Comparison of ENCODE assay signal across 9 cellular contexts in genomic region chr21:46668381-46668780, GRCh38. TPM values are rescaled to one million over a fixed set of nuclear protein-coding genes. Genes with fewer than 3 reads are reported as not detected.
DNase-seq lines count a peak whose midpoint lies in the region; ATAC-seq and TF ChIP-seq lines count a peak whose summit lies in the region.
"Had no signal": no experiment of that assay in that cellular context is flagged by ENCODE, and none has a peak within 500 bp of the region (broad histone marks: within the 10 kb centered on the region; RNA-seq: fewer than 3 reads in every experiment).

No MANE protein-coding gene starts in this region.

- no peak for TF ChIP-seq CTCF in activated CD8-positive, alpha-beta T cell treated with anti-CD3 and anti-CD28 coated beads for 36 hours (IDR thresholded peaks at IDR 0.05)
- TF ChIP-seq CTCF in foreskin fibroblast (IDR thresholded peaks at IDR 0.05; ENCODE audit: low read depth, low read length) (no peak), left lung (IDR thresholded peaks at IDR 0.05) (no peak)

- peaks cover 9 to 43% of the 10 kb centered on the region in 2 donors for H3K27me3 ChIP-seq in left lung

- no peaks in the 10 kb centered on the region for H3K9me3 ChIP-seq in left lung

- H3K27me3 Mint-ChIP-seq in activated T-cell treated with anti-CD3 and anti-CD28 coated beads, Interleukin-2, amount 50 U/mL, for 4 hours (ENCODE audit: low read depth), result peaks cover 6% of the 10 kb centered on the region
- no peaks in the 10 kb centered on the region for H3K27me3 Mint-ChIP-seq in activated CD8-positive, alpha-beta T cell treated with anti-CD3 and anti-CD28 coated beads for 36 hours
- peaks cover 21 to 48% of the 10 kb centered on the region in 2 donors for H3K27me3 Mint-ChIP-seq in stimulated activated naive B cell treated with anti-CD40 and anti-IgM and Interleukin-4, amounts not matched to agents 10 μg/mL and 1 μg/mL and 100 μg/mL, for 72 hours

- peaks cover 10% of the 10 kb centered on the region for H3K36me3 Mint-ChIP-seq in activated T-cell treated with anti-CD3 and anti-CD28 coated beads, Interleukin-2, amount 50 U/mL, for 4 hours (ENCODE audit: insufficient read depth)
- peaks cover 6% of the 10 kb centered on the region for H3K36me3 Mint-ChIP-seq in activated CD8-positive, alpha-beta T cell treated with anti-CD3 and anti-CD28 coated beads for 36 hours (ENCODE audit: low read depth)
- peaks cover 16 to 19% of the 10 kb centered on the region in 2 donors for H3K36me3 Mint-ChIP-seq in stimulated activated naive B cell treated with anti-CD40 and anti-IgM and Interleukin-4, amounts not matched to agents 10 μg/mL and 1 μg/mL and 100 μg/mL, for 72 hours

- POLR2A ChIA-PET in activated CD8-positive, alpha-beta T cell treated with anti-CD3 and anti-CD28 coated beads for 36 hours (lab: Charles Lee), result no interaction called here

- ATAC-seq in activated T-cell treated with anti-CD3 and anti-CD28 coated beads, Interleukin-2, amount 50 U/mL, for 4 hours, result no peak
- ATAC-seq in activated CD8-positive, alpha-beta T cell treated with anti-CD3 and anti-CD28 coated beads for 36 hours, result no peak
- ATAC-seq in stimulated activated naive B cell treated with anti-CD40 and anti-IgM and Interleukin-4, amounts not matched to agents 10 μg/mL and 1 μg/mL and 100 μg/mL, for 72 hours (replicated peaks), result no peak
- no peak for ATAC-seq in GM19351 (IDR thresholded peaks at IDR 0.05; ENCODE audit: unreplicated experiment)
- ATAC-seq in left lung, result no peak

- H3K4me3 ChIP-seq in foreskin fibroblast (ENCODE audit: low read depth in 1 of 2, low read length in 2 of 2) (peak overlapping the region; percentile 49 to 58), left lung (peak overlapping the region in 1 of 2 donors; percentile 41)

- no peak overlapping the region for H3K27ac ChIP-seq in left lung

- H3K4me1 ChIP-seq in left lung, result peaks cover 0 to 18% of the 10 kb centered on the region in 2 donors

- CTCF ChIA-PET in activated CD8-positive, alpha-beta T cell treated with anti-CD3 and anti-CD28 coated beads for 36 hours (lab: Charles Lee), result no interaction called here

- H3K4me3 Mint-ChIP-seq in activated T-cell treated with anti-CD3 and anti-CD28 coated beads, Interleukin-2, amount 50 U/mL, for 4 hours, result peak overlapping the region; percentile 77
- peak overlapping the region; percentile 80 for H3K4me3 Mint-ChIP-seq in activated CD8-positive, alpha-beta T cell treated with anti-CD3 and anti-CD28 coated beads for 36 hours
- peak overlapping the region; percentile 77 for H3K4me3 Mint-ChIP-seq in stimulated activated naive B cell treated with anti-CD40 and anti-IgM and Interleukin-4, amounts not matched to agents 10 μg/mL and 1 μg/mL and 100 μg/mL, for 72 hours

- H3K36me3 ChIP-seq in left lung, result peaks cover 0 to 24% of the 10 kb centered on the region in 2 donors

- H3K4me1 Mint-ChIP-seq in activated T-cell treated with anti-CD3 and anti-CD28 coated beads, Interleukin-2, amount 50 U/mL, for 4 hours (ENCODE audit: low read depth), result peaks cover 6% of the 10 kb centered on the region
- H3K4me1 Mint-ChIP-seq in activated CD8-positive, alpha-beta T cell treated with anti-CD3 and anti-CD28 coated beads for 36 hours (ENCODE audit: low read depth), result peaks cover 11% of the 10 kb centered on the region
- peaks cover 2 to 12% of the 10 kb centered on the region in 2 donors for H3K4me1 Mint-ChIP-seq in stimulated activated naive B cell treated with anti-CD40 and anti-IgM and Interleukin-4, amounts not matched to agents 10 μg/mL and 1 μg/mL and 100 μg/mL, for 72 hours

- intact Hi-C loops in activated CD8-positive, alpha-beta T cell treated with anti-CD3 and anti-CD28 coated beads for 36 hours (cut with micrococcal nuclease), result no loop called here
- intact Hi-C loops in left lung (cut with DNase I), result no loop called here

- no peak overlapping the region for H3K27ac Mint-ChIP-seq in activated CD8-positive, alpha-beta T cell treated with anti-CD3 and anti-CD28 coated beads for 36 hours
- no peak overlapping the region for H3K27ac Mint-ChIP-seq in stimulated activated naive B cell treated with anti-CD40 and anti-IgM and Interleukin-4, amounts not matched to agents 10 μg/mL and 1 μg/mL and 100 μg/mL, for 72 hours

- H3K9me3 Mint-ChIP-seq in activated T-cell treated with anti-CD3 and anti-CD28 coated beads, Interleukin-2, amount 50 U/mL, for 4 hours, result no peaks in the 10 kb centered on the region
- H3K9me3 Mint-ChIP-seq in activated CD8-positive, alpha-beta T cell treated with anti-CD3 and anti-CD28 coated beads for 36 hours, result no peaks in the 10 kb centered on the region
- H3K9me3 Mint-ChIP-seq in stimulated activated naive B cell treated with anti-CD40 and anti-IgM and Interleukin-4, amounts not matched to agents 10 μg/mL and 1 μg/mL and 100 μg/mL, for 72 hours, result no peaks in the 10 kb centered on the region

- no peak for DNase-seq in activated T-cell treated with anti-CD3 and anti-CD28 coated beads, Interleukin-2, amount 50 U/mL, for 4 hours
- DNase-seq in activated T-cell treated with anti-CD3 and anti-CD28 coated beads for 4 hours (no peak), foreskin fibroblast (no peak), left lung (no peak), dedifferentiated amniotic fluid mesenchymal stem cell (ENCODE audit: extremely low spot score) (no peak)
- DNase-seq in activated CD8-positive, alpha-beta T cell treated with anti-CD3 and anti-CD28 coated beads for 36 hours, result no peak
- no peak for DNase-seq in stimulated activated naive B cell treated with anti-CD40 and anti-IgM and Interleukin-4, amounts not matched to agents 10 μg/mL and 1 μg/mL and 100 μg/mL, for 72 hours
- DNase-seq: amniotic stem cell had no signal

RNA-seq across cellular contexts. Expression of gene PRMT2, which starts 32.9 kb away (rescaled TPM):
- 10 to 100 TPM; 24.4 to 25.3 (median 24.7) TPM for total RNA-seq in activated T-cell treated with anti-CD3 and anti-CD28 coated beads, Interleukin-2, amount 50 U/mL, for 4 hours
- 10 to 100 TPM; 54.4 to 58.2 TPM for total RNA-seq in activated CD8-positive, alpha-beta T cell treated with anti-CD3 and anti-CD28 coated beads for 36 hours
- total RNA-seq in left lung, result 10 to 100 TPM; 91.7 to 99.5 TPM
